In the genomic region with DNA sequence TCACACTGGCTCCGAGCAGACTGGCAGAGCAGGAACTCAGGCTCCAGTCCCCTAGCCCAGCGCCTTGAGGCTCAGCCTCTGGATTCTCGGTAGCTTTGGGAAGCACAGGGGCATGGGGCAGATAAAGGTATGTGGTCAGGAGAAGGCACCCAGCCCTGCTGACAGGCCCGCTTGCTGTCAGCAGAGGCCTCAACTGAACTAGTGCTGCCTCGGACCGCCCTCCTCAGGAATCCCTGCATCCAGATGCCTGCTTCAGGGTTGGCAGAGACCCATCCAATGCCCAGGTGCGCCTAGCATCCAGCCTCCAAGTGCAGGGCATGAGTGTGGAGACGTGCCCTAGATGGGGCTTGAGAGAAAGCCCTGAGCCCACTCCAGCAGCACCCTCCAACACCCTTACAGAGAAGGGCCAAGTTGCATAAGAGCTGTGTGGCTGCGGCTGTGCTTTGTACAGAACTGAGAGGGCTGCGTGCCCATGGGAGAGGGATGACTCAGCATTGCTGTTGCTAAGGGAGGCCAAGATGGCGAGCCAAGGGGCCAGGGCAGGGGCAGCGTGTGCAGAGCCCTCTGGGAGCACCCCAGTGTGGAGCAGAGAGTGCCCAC, we compare ENCODE assay signal across 9 cellular contexts.
A peak's percentile ranks its signal among the peaks of the same experiment; 100 is the strongest.
DNase-seq lines count a peak whose midpoint lies in the region; ATAC-seq and TF ChIP-seq lines count a peak whose summit lies in the region.
"Had no signal": no experiment of that assay in that cellular context is flagged by ENCODE, and none has a peak within 500 bp of the region (broad histone marks: within the 10 kb centered on the region; RNA-seq: fewer than 3 reads in every experiment).

No MANE protein-coding gene starts in this region.

- DNase-seq in CD14-positive monocyte (ENCODE audit: low spot score) (peak; percentile 64), NOMO-1 treated with DMSO at 0.1 percent for 48 hours (lab: John Stamatoyannopoulos, UW; ENCODE audit: unreplicated experiment) (peak; percentile 48), epithelial cell of esophagus (ENCODE audit: low read depth) (peak; percentile 35), neural crest cell (ENCODE audit: low read depth, low spot score) (no peak)
- no peak for DNase-seq in activated naive CD4-positive, alpha-beta T cell treated with anti-CD3 and anti-CD28 coated beads, Interleukin-2, amount 50 U/mL, for 16 hours
- DNase-seq: T-cell had no signal

- H3K9me3 Mint-ChIP-seq in CD14-positive monocyte (peaks cover 3 to 10% (median 5%) of the 10 kb centered on the region in 7 donors), neural crest cell (no peaks in the 10 kb centered on the region)
- H3K9me3 Mint-ChIP-seq: T-cell had no signal

- intact Hi-C loops in CD14-positive monocyte (cut with micrococcal nuclease), result no loop called here

- H3K4me3 Mint-ChIP-seq in CD14-positive monocyte, result peak overlapping the region in 1 of 2 donors; percentile 57
- H3K4me3 Mint-ChIP-seq in neural crest cell, result no peak overlapping the region
- H3K4me3 Mint-ChIP-seq: T-cell had no signal

- no peak for ATAC-seq in GM18867 (IDR thresholded peaks at IDR 0.05; ENCODE audit: unreplicated experiment)
- no peak for ATAC-seq in GM21529 (IDR thresholded peaks at IDR 0.05; ENCODE audit: unreplicated experiment)
- no peak for ATAC-seq in HG03442 (IDR thresholded peaks at IDR 0.05; ENCODE audit: unreplicated experiment)
- ATAC-seq: T-cell had no signal

- TF ChIP-seq CTCF in CD14-positive monocyte (IDR thresholded peaks at IDR 0.05) (no peak), epithelial cell of esophagus (IDR thresholded peaks at IDR 0.05; ENCODE audit: insufficient read depth, low read depth, low read length, missing control alignments) (no peak), neural crest cell (conservative IDR thresholded peaks at IDR 0.05) (no peak)

- H3K36me3 Mint-ChIP-seq in CD14-positive monocyte, result no peaks in the 10 kb centered on the region
- no peaks in the 10 kb centered on the region for H3K36me3 Mint-ChIP-seq in neural crest cell (ENCODE audit: low read depth)
- H3K36me3 Mint-ChIP-seq: T-cell had no signal

- H3K27ac Mint-ChIP-seq in CD14-positive monocyte (peak overlapping the region in 6 of 7 donors; percentile 26 to 86 (median 70)), neural crest cell (ENCODE audit: unreplicated experiment) (peak overlapping the region; percentile 72)
- H3K27ac Mint-ChIP-seq: T-cell had no signal

- H3K4me1 Mint-ChIP-seq in CD14-positive monocyte (peaks cover 47% of the 10 kb centered on the region), neural crest cell (no peaks in the 10 kb centered on the region)
- H3K4me1 Mint-ChIP-seq: T-cell had no signal

- no peak overlapping the region for H3K4me3 ChIP-seq in epithelial cell of esophagus (ENCODE audit: low read length)

- H3K27me3 Mint-ChIP-seq in CD14-positive monocyte (ENCODE audit: low read depth in 3 of 3) (peaks cover 0 to 8% (median 3%) of the 10 kb centered on the region in 3 donors), neural crest cell (ENCODE audit: low read depth) (peaks cover 4% of the 10 kb centered on the region)

Comparison
In these comparisons a context has a peak if more than half of its experiments do, and no peak if none do; other contexts are left out.
1. DNase-seq: peak in CD14-positive monocyte (single experiment), NOMO-1 treated with DMSO at 0.1 percent for 48 hours (single experiment) and epithelial cell of esophagus (single experiment); none in neural crest cell (single experiment) and activated naive CD4-positive, alpha-beta T cell treated with anti-CD3 and anti-CD28 coated beads, Interleukin-2, amount 50 U/mL, for 16 hours (single experiment).